ENCODE assay signal across 29 cellular contexts in genomic region chr1:115660151-115660550, GRCh38.
"Had no signal": no experiment of that assay in that cellular context is flagged by ENCODE, and none has a peak within 500 bp of the region (broad histone marks: within the 10 kb centered on the region; RNA-seq: fewer than 3 reads in every experiment).

No MANE protein-coding gene starts in this region.

- ATAC-seq: effector memory CD8-positive, alpha-beta T cell; esophagus mucosa; gastroesophageal sphincter; left ventricle myocardium superior; lower lobe of right lung; natural killer cell; sciatic nerve; stimulated activated naive CD8-positive, alpha-beta T cell treated with anti-CD3 and anti-CD28 coated beads, Interleukin-15, amount 100 ng/mL, for 72 hours had no signal

- H3K27ac ChIP-seq: epithelial cell of prostate, gastroesophageal sphincter, heart left ventricle, lower lobe of right lung, neutrophil, parathyroid adenoma, prostate gland, right atrium auricular region, suprapubic skin, transverse colon, vagina had no signal

- H3K27me3 ChIP-seq: gastroesophageal sphincter, heart left ventricle, right atrium auricular region, suprapubic skin, transverse colon, vagina had no signal

- H3K9me3 Mint-ChIP-seq: effector memory CD8-positive, alpha-beta T cell; immature natural killer cell; natural killer cell; neural crest cell had no signal

- H3K4me2 ChIP-seq: smooth muscle cell had no signal

- DNase-seq: cortex of kidney; effector memory CD8-positive, alpha-beta T cell; foreskin fibroblast; heart left ventricle; hippocampal formation; immature natural killer cell; islet precursor cell; left ventricle myocardium superior; lower lobe of right lung; natural killer cell; stimulated activated CD4-positive, alpha-beta T cell treated with anti-CD3 and anti-CD28 coated beads, Interleukin-12 subunit alpha, Interleukin-12 subunit beta, amount 100 ng/mL, for 4 hours; stimulated activated CD4-positive, alpha-beta T cell treated with anti-CD3 and anti-CD28 coated beads, Interleukin-1b, Interleukin-23, amount 100 ng/mL, for 48 hours; stimulated activated CD4-positive, alpha-beta T cell treated with anti-CD3 and anti-CD28 coated beads, Interleukin-4, amount 100 ng/mL, for 1 hour; stimulated activated CD8-positive, alpha-beta memory T cell treated with anti-CD3 and anti-CD28 coated beads, Interleukin-4, amount 100 ng/mL, for 48 hours; stimulated activated naive CD4-positive, alpha-beta T cell; stimulated activated naive CD8-positive, alpha-beta T cell treated with anti-CD3 and anti-CD28 coated beads, Interleukin-15, amount 100 ng/mL, for 72 hours; transverse colon had no signal

- H3K27me3 Mint-ChIP-seq: effector memory CD8-positive, alpha-beta T cell had no signal

- H3K4me3 Mint-ChIP-seq: effector memory CD8-positive, alpha-beta T cell; immature natural killer cell; natural killer cell; neural crest cell; stimulated activated naive CD8-positive, alpha-beta T cell treated with anti-CD3 and anti-CD28 coated beads, Interleukin-15, amount 100 ng/mL, for 72 hours had no signal

- H3K4me3 ChIP-seq: gastroesophageal sphincter, heart left ventricle, lower lobe of right lung, prostate gland, right atrium auricular region, smooth muscle cell, suprapubic skin, transverse colon, vagina had no signal

- H2AFZ ChIP-seq: parathyroid adenoma had no signal

- H3K27ac Mint-ChIP-seq: effector memory CD8-positive, alpha-beta T cell; immature natural killer cell had no signal

- H3K9me3 ChIP-seq: gastroesophageal sphincter, heart left ventricle, lower lobe of right lung, neutrophil, prostate gland, right atrium auricular region, suprapubic skin, transverse colon, vagina had no signal

- H3K36me3 ChIP-seq: neutrophil had no signal
